In the genomic region with DNA sequence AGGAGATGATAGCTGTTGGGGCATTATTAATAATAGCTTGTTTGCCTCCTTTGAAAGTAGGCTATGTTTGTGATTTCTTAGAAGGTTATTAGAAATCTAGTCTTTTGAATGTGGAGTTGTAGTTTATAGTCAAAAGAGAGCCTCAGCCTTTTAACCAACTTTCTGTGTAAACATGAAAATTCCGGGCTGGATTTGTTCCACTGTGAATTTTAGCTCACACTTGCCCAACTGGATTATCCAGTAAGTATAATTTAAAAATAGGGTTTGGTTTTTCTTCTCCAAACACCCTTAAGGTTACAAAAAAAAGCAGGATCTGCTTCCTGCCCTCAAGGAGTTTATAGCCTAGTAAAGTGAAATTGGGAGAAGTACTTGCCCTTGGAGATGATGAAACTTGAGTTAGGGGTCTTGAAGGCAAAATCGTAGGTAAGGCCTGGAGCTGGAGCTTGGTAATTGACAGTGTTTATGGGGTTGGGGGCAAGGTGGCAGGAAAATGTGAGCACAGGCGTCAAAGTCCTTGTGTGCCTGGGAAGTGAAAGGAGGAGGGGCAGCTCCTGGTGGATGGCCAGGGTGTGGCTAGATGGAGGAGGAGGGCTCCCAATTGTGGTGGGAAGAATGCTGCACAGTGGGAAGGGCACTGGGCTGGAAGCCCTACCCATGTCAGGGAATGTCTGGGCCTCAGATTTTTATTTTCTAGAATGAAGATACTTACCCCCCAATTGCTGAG, we compare ENCODE assay signal across 20 cellular contexts. TPM values are rescaled to one million over a fixed set of nuclear protein-coding genes. Genes with fewer than 3 reads are reported as not detected.
DNase-seq lines count a peak whose midpoint lies in the region; ATAC-seq and TF ChIP-seq lines count a peak whose summit lies in the region.
"Had no signal": no experiment of that assay in that cellular context is flagged by ENCODE, and none has a peak within 500 bp of the region (broad histone marks: within the 10 kb centered on the region; RNA-seq: fewer than 3 reads in every experiment).

No MANE protein-coding gene starts in this region.

- POLR2A ChIA-PET in CD4-positive, alpha-beta memory T cell (lab: Charles Lee; ENCODE audit: partially characterized antibody): interaction anchor here (1.3 to 14.1 kb wide), 4 partner anchors 8 to 17 kb away, joined by 4 to 169 read pairs (median 19); a partner anchor contains a TSS
- POLR2A ChIA-PET in naive thymus-derived CD4-positive, alpha-beta T cell (lab: Charles Lee): interaction anchor here (28.5 to 33.2 kb wide), 2 partner anchors 5 to 14 kb away, joined by 862 read pairs; a partner anchor contains a TSS

- no peak for DNase-seq in CD4-positive, alpha-beta memory T cell
- DNase-seq in LoVo (ENCODE audit: low spot score) (peak; percentile 55), colonic mucosa (peak; percentile 75), NCI-H1436 treated with DMSO at 0.1 percent for 48 hours (lab: John Stamatoyannopoulos, UW) (no peak), COLO829 (ENCODE audit: low spot score) (no peak), NCI-H2081 treated with DMSO at 0.1 percent for 48 hours (lab: John Stamatoyannopoulos, UW) (no peak)
- DNase-seq in naive thymus-derived CD4-positive, alpha-beta T cell: no peak
- DNase-seq: activated CD8-positive, alpha-beta T cell treated with anti-CD3 and anti-CD28 coated beads, Interleukin-2, amount 10 ng/mL, durations not matched to agents 7 days and 5 days; activated T-cell treated with anti-CD3 and anti-CD28 coated beads, Interleukin-2, amount 50 U/mL, for 48 hours; DMS79; heart right ventricle; NCI-H146; NCI-H774; SK-N-SH; T-helper 9 cell had no signal

- intact Hi-C loops in CD4-positive, alpha-beta memory T cell (cut with micrococcal nuclease): no loop called here
- intact Hi-C loops in colonic mucosa (cut with DNase I): no loop called here
- intact Hi-C loops in naive thymus-derived CD4-positive, alpha-beta T cell (cut with micrococcal nuclease): no loop called here

- CTCF ChIA-PET in CD4-positive, alpha-beta memory T cell (lab: Charles Lee; ENCODE audit: partially characterized antibody): interaction anchor here (1.2 to 33.3 kb wide), 3 partner anchors 13 to 275 kb away, joined by 3 to 1033 read pairs (median 29); a partner anchor contains a TSS
- CTCF ChIA-PET in naive thymus-derived CD4-positive, alpha-beta T cell (lab: Charles Lee): interaction anchor here (0.6 to 26.6 kb wide), 5 partner anchors 9 to 22 kb away, joined by 3 to 673 read pairs (median 4); no protein-coding TSS in a partner anchor

- H3K9me3 ChIP-seq in CD4-positive, alpha-beta memory T cell (ENCODE audit: control insufficient read depth in 1 of 2, low read length in 2 of 2): no peaks in the 10 kb centered on the region
- H3K9me3 ChIP-seq in colonic mucosa: no peaks in the 10 kb centered on the region
- H3K9me3 ChIP-seq in naive thymus-derived CD4-positive, alpha-beta T cell (ENCODE audit: control insufficient read depth in 2 of 3, low read length in 3 of 3): no peaks in the 10 kb centered on the region
- H3K9me3 ChIP-seq: heart right ventricle, SK-N-SH had no signal

- no peaks in the 10 kb centered on the region for H3K36me3 ChIP-seq in CD4-positive, alpha-beta memory T cell (ENCODE audit: insufficient read depth, low read length)
- H3K36me3 ChIP-seq in colonic mucosa: no peaks in the 10 kb centered on the region
- peaks cover 0 to 6% (median 0%) of the 10 kb centered on the region in 3 experiments for H3K36me3 ChIP-seq in naive thymus-derived CD4-positive, alpha-beta T cell (ENCODE audit: control insufficient read depth in 2 of 3, insufficient read depth in 3 of 3, low read length in 3 of 3)

- peak overlapping the region in 4 of 7 donors; percentile 24 to 88 (median 64) for H3K27ac Mint-ChIP-seq in CD4-positive, alpha-beta memory T cell
- peak overlapping the region in 8 of 9 donors; percentile 33 to 90 (median 80) for H3K27ac Mint-ChIP-seq in naive thymus-derived CD4-positive, alpha-beta T cell
- H3K27ac Mint-ChIP-seq: activated CD8-positive, alpha-beta T cell treated with anti-CD3 and anti-CD28 coated beads, Interleukin-2, amount 10 ng/mL, durations not matched to agents 7 days and 5 days; CD14-positive monocyte; memory B cell had no signal

- peaks cover 44 to 83% (median 62%) of the 10 kb centered on the region in 4 donors for H3K4me1 Mint-ChIP-seq in CD4-positive, alpha-beta memory T cell
- peaks cover 27 to 89% (median 82%) of the 10 kb centered on the region in 7 donors for H3K4me1 Mint-ChIP-seq in naive thymus-derived CD4-positive, alpha-beta T cell
- H3K4me1 Mint-ChIP-seq: memory B cell had no signal

- no peaks in the 10 kb centered on the region for H3K27me3 Mint-ChIP-seq in CD4-positive, alpha-beta memory T cell
- H3K27me3 Mint-ChIP-seq in naive thymus-derived CD4-positive, alpha-beta T cell: peaks cover 0 to 27% (median 0%) of the 10 kb centered on the region in 5 donors

- H3K9me3 Mint-ChIP-seq in CD4-positive, alpha-beta memory T cell: no peaks in the 10 kb centered on the region
- H3K9me3 Mint-ChIP-seq in naive thymus-derived CD4-positive, alpha-beta T cell: no peaks in the 10 kb centered on the region
- H3K9me3 Mint-ChIP-seq: activated naive CD4-positive, alpha-beta T cell treated with anti-CD3 and anti-CD28 coated beads, Interleukin-2, amount 50 U/mL, for 72 hours; memory B cell had no signal

- H3K4me3 ChIP-seq in CD4-positive, alpha-beta memory T cell (ENCODE audit: low read length in 2 of 2): no peak overlapping the region
- H3K4me3 ChIP-seq in colonic mucosa: no peak overlapping the region
- no peak overlapping the region for H3K4me3 ChIP-seq in naive thymus-derived CD4-positive, alpha-beta T cell (ENCODE audit: low read length)
- H3K4me3 ChIP-seq: heart right ventricle had no signal

- TF ChIP-seq CTCF in colonic mucosa (IDR thresholded peaks at IDR 0.05): no peak

- H3K36me3 Mint-ChIP-seq in CD4-positive, alpha-beta memory T cell: peaks cover 22 to 24% of the 10 kb centered on the region in 2 donors
- peaks cover 0 to 26% (median 15%) of the 10 kb centered on the region in 5 donors for H3K36me3 Mint-ChIP-seq in naive thymus-derived CD4-positive, alpha-beta T cell
- H3K36me3 Mint-ChIP-seq: activated naive CD4-positive, alpha-beta T cell treated with anti-CD3 and anti-CD28 coated beads, Interleukin-2, amount 50 U/mL, for 72 hours; CD14-positive monocyte; memory B cell had no signal

- H3K4me3 Mint-ChIP-seq in CD4-positive, alpha-beta memory T cell: no peak overlapping the region
- H3K4me3 Mint-ChIP-seq in naive thymus-derived CD4-positive, alpha-beta T cell: peak overlapping the region in 9 of 10 donors; percentile 23 to 75 (median 44)
- H3K4me3 Mint-ChIP-seq: activated CD8-positive, alpha-beta T cell treated with anti-CD3 and anti-CD28 coated beads, Interleukin-2, amount 10 ng/mL, durations not matched to agents 7 days and 5 days; CD14-positive monocyte; memory B cell had no signal

- peaks cover 61% of the 10 kb centered on the region for H3K4me1 ChIP-seq in CD4-positive, alpha-beta memory T cell (ENCODE audit: insufficient read depth, low read length)
- peaks cover 4% of the 10 kb centered on the region for H3K4me1 ChIP-seq in colonic mucosa
- H3K4me1 ChIP-seq in naive thymus-derived CD4-positive, alpha-beta T cell (ENCODE audit: control insufficient read depth in 2 of 2, insufficient read depth in 2 of 2, low read length in 2 of 2): peaks cover 6 to 73% of the 10 kb centered on the region in 2 donors

- H3K27me3 ChIP-seq in CD4-positive, alpha-beta memory T cell (ENCODE audit: insufficient read depth, low read length): no peaks in the 10 kb centered on the region
- H3K27me3 ChIP-seq in colonic mucosa: no peaks in the 10 kb centered on the region
- no peaks in the 10 kb centered on the region for H3K27me3 ChIP-seq in naive thymus-derived CD4-positive, alpha-beta T cell (ENCODE audit: control insufficient read depth in 2 of 2, insufficient read depth in 2 of 2, low read length in 2 of 2)
- H3K27me3 ChIP-seq: heart right ventricle had no signal

- no peak overlapping the region for H3K27ac ChIP-seq in CD4-positive, alpha-beta memory T cell (ENCODE audit: low read depth, low read length)
- H3K27ac ChIP-seq in colonic mucosa: peak overlapping the region; percentile 38
- no peak overlapping the region for H3K27ac ChIP-seq in naive thymus-derived CD4-positive, alpha-beta T cell (ENCODE audit: low read depth, low read length)
- H3K27ac ChIP-seq: heart right ventricle had no signal

- ATAC-seq in naive thymus-derived CD4-positive, alpha-beta T cell: no peak
- no peak for ATAC-seq in HG03442 (IDR thresholded peaks at IDR 0.05; ENCODE audit: unreplicated experiment)
- ATAC-seq: activated CD4-positive, CD25-positive, alpha-beta regulatory T cell treated with anti-CD3 and anti-CD28 coated beads, Interleukin-2, amount 50 U/mL, for 24 hours; activated CD8-positive, alpha-beta T cell treated with anti-CD3 and anti-CD28 coated beads, Interleukin-2, amount 10 ng/mL, durations not matched to agents 7 days and 5 days; activated naive CD4-positive, alpha-beta T cell treated with anti-CD3 and anti-CD28 coated beads, Interleukin-2, amount 50 U/mL, for 72 hours had no signal

- no peak overlapping the region for H3K9ac ChIP-seq in colonic mucosa (ENCODE audit: low read depth in 2 of 2, low read length in 2 of 2)
- H3K9ac ChIP-seq: SK-N-SH had no signal

RNA-seq across cellular contexts. Expression of a gene that starts 21.3 kb away (rescaled TPM):
- total RNA-seq in CD4-positive, alpha-beta memory T cell: 10 to 100 TPM; 69.1 to 73.6 TPM
- 10 to 100 TPM; 58.3 to 64.0 TPM for polyA plus RNA-seq in CD4-positive, alpha-beta memory T cell
- 100 to 1,000 TPM; 174 to 186 TPM for total RNA-seq in colonic mucosa
- 100 to 1,000 TPM in 4 of 5 experiments, 10 to 100 TPM in 1; 13.1 to 179 (median 135) TPM for total RNA-seq in naive thymus-derived CD4-positive, alpha-beta T cell
- polyA plus RNA-seq in naive thymus-derived CD4-positive, alpha-beta T cell: 100 to 1,000 TPM in 1 of 2 donors, 10 to 100 TPM in 1; 98.9 to 102 TPM

Comparison
In these comparisons a context has a peak if more than half of its experiments do, and no peak if none do; other contexts are left out.
1. DNase-seq: peak in LoVo (single experiment) and colonic mucosa (single experiment); none in CD4-positive, alpha-beta memory T cell (0 of 5), naive thymus-derived CD4-positive, alpha-beta T cell (0 of 9), NCI-H1436 treated with DMSO at 0.1 percent for 48 hours (single experiment), COLO829 (single experiment) and NCI-H2081 treated with DMSO at 0.1 percent for 48 hours (single experiment).
2. H3K4me3 Mint-ChIP-seq: peak in naive thymus-derived CD4-positive, alpha-beta T cell (9 of 10); none in CD4-positive, alpha-beta memory T cell (0 of 8).